In the genomic region with DNA sequence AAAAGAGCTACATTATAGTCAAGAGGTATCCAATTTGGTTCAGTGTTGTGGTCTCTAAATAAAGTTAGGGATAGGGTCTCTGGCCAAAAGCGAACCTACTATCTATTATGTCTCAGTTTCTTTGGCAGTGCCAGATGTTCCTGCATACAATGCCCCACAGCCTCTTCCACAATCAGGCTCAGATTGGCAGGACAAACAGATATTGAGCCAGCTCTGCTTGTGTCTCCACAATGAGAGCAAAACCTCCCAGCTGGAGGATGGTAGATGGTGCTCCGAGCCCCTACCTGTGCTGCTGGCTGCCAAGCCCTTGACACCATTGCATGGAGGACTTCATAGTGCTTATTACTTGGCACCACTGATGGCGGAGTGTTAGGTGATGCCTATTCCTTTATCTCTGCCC, we compare ENCODE assay signal across 16 cellular contexts. TPM values are rescaled to one million over a fixed set of nuclear protein-coding genes. Genes with fewer than 3 reads are reported as not detected.
DNase-seq lines count a peak whose midpoint lies in the region; TF ChIP-seq lines count a peak whose summit lies in the region.
"Had no signal": no experiment of that assay in that cellular context is flagged by ENCODE, and none has a peak within 500 bp of the region (broad histone marks: within the 10 kb centered on the region; RNA-seq: fewer than 3 reads in every experiment).

No MANE protein-coding gene starts in this region.

- intact Hi-C loops in spleen (cut with DNase I; ENCODE audit: low total_unique reads) = no loop called here

- no peaks in the 10 kb centered on the region for H3K9me3 ChIP-seq in spleen
- H3K9me3 ChIP-seq in BE2C = no peaks in the 10 kb centered on the region
- H3K9me3 ChIP-seq: A549, BLaER1, Caco-2 had no signal

- 95 to 99% (median 98%) methylated on average over 3 of the region's 3 CpGs for WGBS in spleen, 5 donors

- TF ChIP-seq POLR2A in spleen (IDR thresholded peaks at IDR 0.05) = no peak

- no peaks in the 10 kb centered on the region for H3K27me3 ChIP-seq in spleen (replicated peaks in 1 of 7)
- no peaks in the 10 kb centered on the region for H3K27me3 ChIP-seq in BE2C
- H3K27me3 ChIP-seq: BLaER1 had no signal

- H3K4me1 ChIP-seq in spleen (no peaks in the 10 kb centered on the region), BE2C (no peaks in the 10 kb centered on the region)
- H3K4me1 ChIP-seq: A549, BLaER1, Caco-2 had no signal

- no peak for TF ChIP-seq CTCF in spleen (IDR thresholded peaks at IDR 0.05 in 8 of 11, conservative IDR thresholded peaks at IDR 0.05 in 3 of 11)
- TF ChIP-seq CTCF in BE2C (IDR thresholded peaks at IDR 0.05; ENCODE audit: low read depth, low read length) = no peak

- H3K36me3 ChIP-seq in spleen (peaks cover 0 to 100% (median 50%) of the 10 kb centered on the region in 6 donors), BE2C (peaks cover 30% of the 10 kb centered on the region)

- H3K4me3 ChIP-seq in spleen (no peak overlapping the region), BE2C (ENCODE audit: low read depth, low read length) (no peak overlapping the region)
- H3K4me3 ChIP-seq: A549, BLaER1, GM12878, GM23338 had no signal

- H3K27ac ChIP-seq in angular gyrus (ENCODE audit: low read depth, low read length) (peak overlapping the region; percentile 92), cingulate gyrus (ENCODE audit: low read depth, low read length) (peak overlapping the region; percentile 85), spleen (no peak overlapping the region)
- H3K27ac ChIP-seq: A549, BLaER1 had no signal

- DNase-seq in medulla oblongata (ENCODE audit: extremely low spot score) = peak; percentile 68
- DNase-seq in spleen = peak; percentile 18
- no peak for DNase-seq in BE2C
- DNase-seq in stimulated activated naive CD4-positive, alpha-beta T cell treated with Interleukin-2 at 50 U/mL for 16 hours (lab: John Stamatoyannopoulos, UW) = no peak
- DNase-seq in central memory CD4-positive, alpha-beta T cell = no peak
- no peak for DNase-seq in T-helper 9 cell
- DNase-seq: Caco-2; CD8-positive, alpha-beta memory T cell; H7 had no signal

RNA-seq across cellular contexts. Expression of a gene that starts 19.7 kb away (rescaled TPM):
- 10 to 100 TPM; 15.3 to 44.0 (median 19.8) TPM for total RNA-seq in spleen
- polyA plus RNA-seq in spleen = 10 to 100 TPM in 1 of 3 donors, 1 to 10 TPM in 2; 5.5 to 10.3 (median 9.9) TPM
- polyA plus RNA-seq in BE2C (2012; ENCODE audit: insufficient read depth, insufficient read length, low read depth) = 34.2 TPM

RNA-seq across cellular contexts. Expression of a gene that starts 21.4 kb away (rescaled TPM):
- total RNA-seq in spleen = 10 to 100 TPM in 4 of 7 donors, 1 to 10 TPM in 3; 6.1 to 15.3 (median 10.1) TPM
- polyA plus RNA-seq in spleen = 1 to 10 TPM; 2.0 to 6.6 (median 3.0) TPM
- 6.2 TPM for polyA plus RNA-seq in BE2C (2012; ENCODE audit: insufficient read depth, insufficient read length, low read depth)

RNA-seq across cellular contexts. Expression of a gene that starts 30.3 kb away (rescaled TPM):
- total RNA-seq in spleen = 10 to 100 TPM; 29.2 to 39.3 (median 31.1) TPM
- polyA plus RNA-seq in spleen = 10 to 100 TPM; 27.5 to 42.2 (median 35.3) TPM
- polyA plus RNA-seq in BE2C (2012; ENCODE audit: insufficient read depth, insufficient read length, low read depth) = 6.0 TPM

RNA-seq across cellular contexts. Expression of a gene that starts 30.3 kb away (rescaled TPM):
- 10 to 100 TPM in 6 of 7 donors, 1 to 10 TPM in 1; 8.4 to 29.9 (median 13.2) TPM for total RNA-seq in spleen
- 10 to 100 TPM in 1 of 3 donors, 1 to 10 TPM in 2; 6.0 to 11.2 (median 6.0) TPM for polyA plus RNA-seq in spleen
- polyA plus RNA-seq in BE2C (2012; ENCODE audit: insufficient read depth, insufficient read length, low read depth) = 14.4 TPM
- total RNA-seq: GM23338 had no signal

RNA-seq across cellular contexts. Expression of a gene that starts 35.1 kb away (rescaled TPM):
- 10 to 100 TPM; 11.5 to 43.7 (median 23.3) TPM for total RNA-seq in spleen
- 10 to 100 TPM; 16.1 to 24.0 (median 16.7) TPM for polyA plus RNA-seq in spleen
- 37.1 TPM for polyA plus RNA-seq in BE2C (2012; ENCODE audit: insufficient read depth, insufficient read length, low read depth)
- polyA plus RNA-seq: CD8-positive, alpha-beta memory T cell; IgD-negative memory B cell had no signal

Comparison
In these comparisons a context has a peak if more than half of its experiments do, and no peak if none do; other contexts are left out.
1. H3K27ac ChIP-seq: peak in angular gyrus (single experiment) and cingulate gyrus (single experiment); none in spleen (0 of 8).
2. DNase-seq: peak in medulla oblongata (single experiment) and spleen (single experiment); none in BE2C (single experiment), stimulated activated naive CD4-positive, alpha-beta T cell treated with Interleukin-2 at 50 U/mL for 16 hours (single experiment), central memory CD4-positive, alpha-beta T cell (single experiment) and T-helper 9 cell (single experiment).